ENCODE assay signal across 8 cellular contexts in the genomic region with DNA sequence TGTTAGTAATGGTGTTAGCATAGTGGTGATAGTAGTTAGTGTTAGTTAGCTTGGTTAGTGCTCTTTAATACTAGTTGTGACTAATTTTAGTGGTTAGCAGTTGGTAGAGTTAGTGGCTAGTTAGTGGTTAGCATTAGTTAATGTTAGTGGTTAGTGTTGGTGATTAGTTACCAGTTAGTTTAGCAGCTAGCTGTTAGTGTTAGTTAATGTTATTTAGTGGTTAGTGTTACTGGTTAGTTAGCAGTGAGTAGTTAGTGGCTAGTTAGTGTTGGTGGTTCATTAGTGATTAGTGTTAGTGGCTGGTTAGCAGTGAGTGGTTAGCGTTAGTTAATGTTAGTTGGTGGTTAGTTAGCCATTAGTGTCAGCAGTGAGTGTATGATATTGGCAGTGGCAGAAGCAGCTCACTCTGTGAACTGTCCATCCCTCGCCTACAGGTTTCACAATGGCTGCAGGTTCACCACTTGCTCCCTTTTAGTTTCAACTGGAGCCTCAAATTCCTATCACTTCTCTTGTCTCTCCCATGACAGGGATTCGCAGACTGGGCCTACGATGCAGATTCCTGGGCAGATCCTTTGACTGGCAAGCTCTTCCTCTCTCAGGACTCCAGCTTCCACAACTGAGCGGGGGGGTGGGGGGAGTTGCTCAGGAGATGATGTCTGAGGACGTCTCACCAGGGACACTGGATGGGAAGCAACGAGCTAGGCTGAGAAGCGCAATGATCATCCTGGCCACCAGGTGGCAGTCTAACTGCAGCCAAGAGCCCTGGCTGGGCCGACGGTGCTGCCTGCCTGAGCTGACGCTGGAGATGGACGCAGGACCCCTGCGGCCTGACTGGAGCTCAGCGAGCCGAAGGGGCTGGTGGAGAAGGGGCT. TPM values are rescaled to one million over a fixed set of nuclear protein-coding genes. Genes with fewer than 3 reads are reported as not detected.
A peak's percentile ranks its signal among the peaks of the same experiment; 100 is the strongest.
DNase-seq lines count a peak whose midpoint lies in the region; ATAC-seq and TF ChIP-seq lines count a peak whose summit lies in the region.

No MANE protein-coding gene starts in this region.

- H3K36me3 Mint-ChIP-seq in activated B cell treated with CpG ODN at 0.5 μM for 24 hours (ENCODE audit: low read depth): no peaks in the 10 kb centered on the region

- H3K27ac ChIP-seq in caudate nucleus (ENCODE audit: low read depth, low read length): no peak overlapping the region

- no peaks in the 10 kb centered on the region for H3K9me3 Mint-ChIP-seq in activated B cell treated with CpG ODN at 0.5 μM for 24 hours

- intact Hi-C loops in activated B cell treated with CpG ODN at 0.5 μM for 24 hours (cut with micrococcal nuclease): loop anchor here (1.0 to 2.0 kb wide), 2 partner anchors 139 to 754 kb away; no protein-coding TSS in a partner anchor

- peak; percentile 96 for TF ChIP-seq CTCF in activated B cell treated with CpG ODN at 0.5 μM for 24 hours (IDR thresholded peaks at IDR 0.05)

- peak; percentile 91 for DNase-seq in AG20443 (ENCODE audit: low spot score)
- DNase-seq in NCI-H2171 treated with DMSO at 0.1 percent for 48 hours (lab: John Stamatoyannopoulos, UW): peak; percentile 77
- DNase-seq in activated B cell treated with CpG ODN at 0.5 μM for 24 hours: peak; percentile 60
- DNase-seq in caudate nucleus (lab: John Stamatoyannopoulos, UW): peak in 59 of 61 donors; percentile 6 to 89 (median 65)
- DNase-seq in kidney tubule cell (ENCODE audit: low spot score): peak; percentile 77
- DNase-seq in stimulated activated CD4-positive, alpha-beta T cell treated with anti-CD3 and anti-CD28 coated beads, Interleukin-2, amount 100 ng/mL, for 48 hours: peak; percentile 79 to 84

- ATAC-seq in GM18868 (IDR thresholded peaks at IDR 0.05; ENCODE audit: unreplicated experiment) (peak; percentile 92), HG03097 (IDR thresholded peaks at IDR 0.05; ENCODE audit: low FRiP score, unreplicated experiment) (peak; percentile 79), activated B cell treated with CpG ODN at 0.5 μM for 24 hours (ENCODE audit: low read depth) (peak; percentile 82)

- H3K27me3 Mint-ChIP-seq in activated B cell treated with CpG ODN at 0.5 μM for 24 hours: peaks cover 36% of the 10 kb centered on the region

- no peak overlapping the region for H3K27ac Mint-ChIP-seq in activated B cell treated with CpG ODN at 0.5 μM for 24 hours

- POLR2A ChIA-PET in activated B cell treated with CpG ODN at 0.5 μM for 24 hours (lab: Charles Lee): interaction anchor here (1.0 kb wide), 1 partner anchor 139 kb away, joined by 3 read pairs; no protein-coding TSS in a partner anchor

- H3K4me3 Mint-ChIP-seq in activated B cell treated with CpG ODN at 0.5 μM for 24 hours: no peak overlapping the region

- H3K4me1 Mint-ChIP-seq in activated B cell treated with CpG ODN at 0.5 μM for 24 hours: peaks cover 2% of the 10 kb centered on the region

- CTCF ChIA-PET in activated B cell treated with CpG ODN at 0.5 μM for 24 hours (lab: Charles Lee): interaction anchor here (0.7 to 3.2 kb wide), 8 partner anchors 10 to 183 kb away, joined by 3 to 22 read pairs (median 4); no protein-coding TSS in a partner anchor

RNA-seq across cellular contexts. Expression of a gene that starts 19.5 kb away (rescaled TPM):
- not detected in 2 replicates for total RNA-seq in activated B cell treated with CpG ODN at 0.5 μM for 24 hours
